24 cellular contexts compared by ENCODE assay signal in genomic region chrX:24017674-24018073, GRCh38. TPM values are rescaled to one million over a fixed set of nuclear protein-coding genes. Genes with fewer than 3 reads are reported as not detected.
A peak's percentile ranks its signal among the peaks of the same experiment; 100 is the strongest.
DNase-seq lines count a peak whose midpoint lies in the region; ATAC-seq, FAIRE-seq and TF ChIP-seq lines count a peak whose summit lies in the region.
"Had no signal": no experiment of that assay in that cellular context is flagged by ENCODE, and none has a peak within 500 bp of the region (broad histone marks: within the 10 kb centered on the region; RNA-seq: fewer than 3 reads in every experiment).

No MANE protein-coding gene starts in this region.

- no peak for DNase-seq in CD4-positive, alpha-beta T cell
- no peak for DNase-seq in HTR-8/SVneo (ENCODE audit: insufficient read length, low spot score)
- DNase-seq in K562 (ENCODE audit: extremely low read depth in 1 of 4, low spot score in 3 of 4): no peak
- DNase-seq in osteocyte (ENCODE audit: extremely low spot score, unreplicated experiment): peak; percentile 30
- DNase-seq in ascending aorta (ENCODE audit: low spot score in 2 of 2): no peak
- no peak for DNase-seq in NCI-H82 treated with DMSO at 0.1 percent for 48 hours (lab: John Stamatoyannopoulos, UW; ENCODE audit: unreplicated experiment)
- no peak for DNase-seq in natural killer cell
- DNase-seq: 8988T; ACHN; AML-193; BE2C; Calu3; CD4-positive, alpha-beta memory T cell; COR-L47; DMS53; DMS79 treated with DMSO at 0.1 percent for 48 hours; GOT3 had no signal

- no peaks in the 10 kb centered on the region for H3K27me3 Mint-ChIP-seq in CD4-positive, alpha-beta T cell
- H3K27me3 Mint-ChIP-seq in osteocyte (ENCODE audit: unreplicated experiment): no peaks in the 10 kb centered on the region
- H3K27me3 Mint-ChIP-seq in natural killer cell (ENCODE audit: low read depth in 2 of 2): peaks cover 0 to 8% of the 10 kb centered on the region in 2 donors
- H3K27me3 Mint-ChIP-seq: CD4-positive, alpha-beta memory T cell had no signal

- WGBS in K562 (ENCODE audit: insufficient coverage, low coverage, missing lambda C conversion rate): 96% methylated on average over 4 of the region's 9 CpGs

- TF ChIP-seq RAD21 in K562 (CRISPR knock-in tag; conservative IDR thresholded peaks at IDR 0.05 in 1 of 2, IDR thresholded peaks at IDR 0.05 in 1 of 2): no peak

- peaks cover 51% of the 10 kb centered on the region; the same call in 2 of the 3 replicates for H3K36me3 ChIP-seq in K562 (ENCODE audit: control insufficient read depth, insufficient read depth, low read length)
- H3K36me3 ChIP-seq in ascending aorta: no peaks in the 10 kb centered on the region
- H3K36me3 ChIP-seq: BE2C had no signal

- no peak for TF ChIP-seq CTCF in CD4-positive, alpha-beta T cell (IDR thresholded peaks at IDR 0.05)
- TF ChIP-seq CTCF in K562 (IDR thresholded peaks at IDR 0.05 in 2 of 3, conservative IDR thresholded peaks at IDR 0.05 in 1 of 3; ENCODE audit: insufficient read depth in 2 of 3, low read depth in 1 of 3, low read length in 3 of 3) (no peak), osteocyte (IDR thresholded peaks at IDR 0.05) (no peak), ascending aorta (IDR thresholded peaks at IDR 0.05) (no peak), natural killer cell (IDR thresholded peaks at IDR 0.05) (no peak)

- H3K27ac Mint-ChIP-seq in CD4-positive, alpha-beta T cell: peak overlapping the region; percentile 24
- no peak overlapping the region for H3K27ac Mint-ChIP-seq in osteocyte (ENCODE audit: unreplicated experiment)
- H3K27ac Mint-ChIP-seq in natural killer cell: no peak overlapping the region
- H3K27ac Mint-ChIP-seq: CD4-positive, alpha-beta memory T cell had no signal

- intact Hi-C loops in CD4-positive, alpha-beta T cell (cut with DNase I, micrococcal nuclease): no loop called here
- intact Hi-C loops in K562 (cut with micrococcal nuclease) (no loop called here), ascending aorta (cut with DNase I) (no loop called here), natural killer cell (cut with micrococcal nuclease) (no loop called here)

- BruUV-seq in K562 (replicated peaks; lab: Mats Ljungman, UMichigan): no TSS peak

- FAIRE-seq in HTR-8/SVneo (lab: Jason Lieb, UNC) (peak; percentile 38), K562 (lab: Jason Lieb, UNC) (no peak)
- FAIRE-seq: A549, G401.6, GM12892, H54 had no signal

- peaks cover 41% of the 10 kb centered on the region for H3K4me1 Mint-ChIP-seq in CD4-positive, alpha-beta T cell (ENCODE audit: low read depth)
- H3K4me1 Mint-ChIP-seq in osteocyte (ENCODE audit: unreplicated experiment): peaks cover 45% of the 10 kb centered on the region
- peaks cover 20 to 32% of the 10 kb centered on the region in 2 donors for H3K4me1 Mint-ChIP-seq in natural killer cell

- CTCF ChIA-PET in CD4-positive, alpha-beta T cell (lab: Charles Lee): no interaction called here
- CTCF ChIA-PET in K562 (lab: Yijun Ruan, JAX; ENCODE audit: low intra/inter-chr PET ratio): no interaction called here

- no peak overlapping the region for H3K4me3 Mint-ChIP-seq in CD4-positive, alpha-beta T cell
- H3K4me3 Mint-ChIP-seq in osteocyte (ENCODE audit: unreplicated experiment) (no peak overlapping the region), natural killer cell (no peak overlapping the region)
- H3K4me3 Mint-ChIP-seq: CD14-positive monocyte; CD4-positive, alpha-beta memory T cell had no signal

- no peak for ATAC-seq in CD4-positive, alpha-beta T cell (ENCODE audit: poor library complexity)
- ATAC-seq in K562: no peak
- no peak for ATAC-seq in natural killer cell
- ATAC-seq: A549 had no signal

- no peak overlapping the region for H3K27ac ChIP-seq in CD4-positive, alpha-beta T cell (ENCODE audit: low read depth, low read length)
- H3K27ac ChIP-seq in K562 (ENCODE audit: extremely low read depth, low read depth, low read length) (no peak overlapping the region), ascending aorta (no peak overlapping the region)
- H3K27ac ChIP-seq: A549; BLaER1 treated with 17β-estradiol and CSF1 and Interleukin-3, amounts not matched to agents 10 nM and 100 nM had no signal

- no peak overlapping the region for H3K4me2 ChIP-seq in K562 (ENCODE audit: insufficient read depth, low read length)
- H3K4me2 ChIP-seq: A549; BLaER1 treated with 17β-estradiol and CSF1 and Interleukin-3, amounts not matched to agents 10 nM and 100 nM had no signal

- H3K9me1 ChIP-seq in K562 (ENCODE audit: control insufficient read depth, insufficient read depth, low read length): no peaks in the 10 kb centered on the region

- POLR2A ChIA-PET in CD4-positive, alpha-beta T cell (lab: Charles Lee): no interaction called here
- POLR2A ChIA-PET in K562 (lab: Yijun Ruan, JAX): interaction anchor here (1.1 to 1.3 kb wide), 3 partner anchors 9 to 109 kb away, joined by 3 read pairs; no protein-coding TSS in a partner anchor

- no peak for TF ChIP-seq POLR2A in K562 (conservative IDR thresholded peaks at IDR 0.05)

- H3K36me3 Mint-ChIP-seq in CD4-positive, alpha-beta T cell (ENCODE audit: low read depth): peaks cover 34% of the 10 kb centered on the region
- H3K36me3 Mint-ChIP-seq in osteocyte (ENCODE audit: unreplicated experiment) (peaks cover 10% of the 10 kb centered on the region), natural killer cell (no peaks in the 10 kb centered on the region)

- no peak for TF ChIP-seq EP300 in K562 (IDR thresholded peaks at IDR 0.05; ENCODE audit: low read length)

- no peak overlapping the region for H3K9ac ChIP-seq in K562 (ENCODE audit: insufficient read depth in 1 of 2, low read depth in 2 of 2, low read length in 2 of 2)
- H3K9ac ChIP-seq: BLaER1 treated with 17β-estradiol and CSF1 and Interleukin-3, amounts not matched to agents 10 nM and 100 nM had no signal

- H2AFZ ChIP-seq in K562 (ENCODE audit: low read depth, low read length): no peak overlapping the region

- H4K20me1 ChIP-seq in K562 (replicated peaks; ENCODE audit: control insufficient read depth, insufficient read depth, low read length): no peaks in the 10 kb centered on the region

- peaks cover 84% of the 10 kb centered on the region for H3K79me2 ChIP-seq in K562 (ENCODE audit: control insufficient read depth, insufficient read depth, low read length)

- H3K9me3 ChIP-seq in CD4-positive, alpha-beta T cell (ENCODE audit: control insufficient read depth, low read length): no peaks in the 10 kb centered on the region
- H3K9me3 ChIP-seq in K562 (replicated peaks; ENCODE audit: control insufficient read depth, insufficient read depth, low read depth, low read length): no peaks in the 10 kb centered on the region
- no peaks in the 10 kb centered on the region for H3K9me3 ChIP-seq in ascending aorta
- H3K9me3 ChIP-seq: A549, BE2C, HAP-1 had no signal

- peaks cover 2 to 3% of the 10 kb centered on the region in 2 experiments; a peak in 2 of 5 replicates for H3K4me1 ChIP-seq in K562 (replicated peaks in 1 of 2; ENCODE audit: control insufficient read depth in 2 of 2, insufficient read depth in 2 of 2, low read length in 2 of 2)
- H3K4me1 ChIP-seq in ascending aorta: no peaks in the 10 kb centered on the region
- H3K4me1 ChIP-seq: BE2C had no signal

- in situ Hi-C loops in K562 (cut with MboI): no loop called here

- H3K9me3 Mint-ChIP-seq in CD4-positive, alpha-beta T cell: no peaks in the 10 kb centered on the region
- H3K9me3 Mint-ChIP-seq in osteocyte (ENCODE audit: unreplicated experiment): no peaks in the 10 kb centered on the region
- no peaks in the 10 kb centered on the region for H3K9me3 Mint-ChIP-seq in natural killer cell
- H3K9me3 Mint-ChIP-seq: CD4-positive, alpha-beta memory T cell had no signal

- H3K4me3 ChIP-seq in K562 (no peak overlapping the region), ascending aorta (no peak overlapping the region)
- H3K4me3 ChIP-seq: A549; BLaER1 treated with 17β-estradiol and CSF1 and Interleukin-3, amounts not matched to agents 10 nM and 100 nM; HAP-1 had no signal

- H3K27me3 ChIP-seq in CD4-positive, alpha-beta T cell (ENCODE audit: control insufficient read depth, insufficient read depth, low read length): no peaks in the 10 kb centered on the region
- no peaks in the 10 kb centered on the region for H3K27me3 ChIP-seq in K562 (ENCODE audit: control insufficient read depth in 2 of 2, insufficient read depth in 2 of 2, low read length in 2 of 2)
- no peaks in the 10 kb centered on the region for H3K27me3 ChIP-seq in ascending aorta
- H3K27me3 ChIP-seq: BE2C had no signal

RNA-seq across cellular contexts. Expression of gene KLHL15, which starts 9.3 kb away (rescaled TPM):
- 10 to 100 TPM; 31.9 to 33.7 TPM for total RNA-seq in CD4-positive, alpha-beta T cell
- 15.2 and 27.2 TPM in 2 replicates for total RNA-seq in K562 (2011; cell fraction: chromatin; rRNA removed; ENCODE audit: low replicate concordance)
- 8.3 and 9.1 TPM in 2 replicates for total RNA-seq in K562 (2011; cell fraction: nucleolus; rRNA removed)
- 13.7 and 21.4 TPM in 2 replicates for total RNA-seq in K562 (2011; cell fraction: nucleoplasm; rRNA removed)
- total RNA-seq in K562 (2014; rRNA removed) (6.4 and 6.7 TPM in 2 replicates), K562 (2014; rRNA removed; fragmentation: Illumina TruSeq; extraction: Trizol) (12.4 and 14.6 TPM in 2 replicates), K562 (2015; rRNA removed; fragmentation: Illumina TruSeq; extraction: Trizol) (10.1 and 10.9 TPM in 2 replicates), K562 (2021) (10.3 and 10.7 TPM in 2 replicates), osteocyte (15.8 and 16.3 TPM in 2 replicates), ascending aorta (3.1 TPM), natural killer cell (10 to 100 TPM; 17.5 to 29.2 (median 18.6) TPM)
- polyA plus RNA-seq in K562 (2011; rRNA removed) (11.4 and 11.8 TPM in 2 replicates), K562 (2014; fragmentation: Illumina TruSeq; extraction: Trizol) (6.5 and 7.6 TPM in 2 replicates), K562 (2014; fragmentation: Nextera tagmentation; extraction: Ambion mirVana) (1 to 10 TPM; 3.0 to 3.2 TPM), K562 (2014; rRNA removed) (6.7 and 7.3 TPM in 2 replicates)
- polyA plus RNA-seq in K562 (2011; cell fraction: cytosol; rRNA removed): 2.4 and 6.5 TPM in 2 replicates
- 6.7 and 9.2 TPM in 2 replicates for polyA plus RNA-seq in K562 (2011; cell fraction: nucleus; rRNA removed)
- 5.4 and 5.5 TPM in 2 replicates for polyA plus RNA-seq in K562 (2012)
- polyA minus RNA-seq in K562 (2011; rRNA and poly(A)+ RNA removed): 27.3 and 27.8 TPM in 2 replicates
- polyA minus RNA-seq in K562 (2011; cell fraction: cytosol; rRNA and poly(A)+ RNA removed): 6.6 and 10.5 TPM in 2 replicates
- 6.6 and 10.9 TPM in 2 replicates for polyA minus RNA-seq in K562 (2011; cell fraction: nucleus; rRNA and poly(A)+ RNA removed)

RNA-seq across cellular contexts. Expression of gene EIF2S3, which starts 37.1 kb away (rescaled TPM):
- total RNA-seq in CD4-positive, alpha-beta T cell: 100 to 1,000 TPM; 197 to 202 TPM
- 200 and 407 TPM in 2 replicates for total RNA-seq in K562 (2011; cell fraction: chromatin; rRNA removed; ENCODE audit: low replicate concordance)
- 127 and 141 TPM in 2 replicates for total RNA-seq in K562 (2011; cell fraction: nucleolus; rRNA removed)
- total RNA-seq in K562 (2011; cell fraction: nucleoplasm; rRNA removed): 216 and 294 TPM in 2 replicates
- 243 and 256 TPM in 2 replicates for total RNA-seq in K562 (2014; rRNA removed)
- total RNA-seq in K562 (2014; rRNA removed; fragmentation: Illumina TruSeq; extraction: Trizol): 439 and 497 TPM in 2 replicates
- 354 and 375 TPM in 2 replicates for total RNA-seq in K562 (2015; rRNA removed; fragmentation: Illumina TruSeq; extraction: Trizol)
- total RNA-seq in K562 (2021): 313 and 344 TPM in 2 replicates
- 206 and 228 TPM in 2 replicates for polyA plus RNA-seq in K562 (2011; rRNA removed)
- 123 and 178 TPM in 2 replicates for polyA plus RNA-seq in K562 (2011; cell fraction: cytosol; rRNA removed)
- 185 and 235 TPM in 2 replicates for polyA plus RNA-seq in K562 (2011; cell fraction: nucleus; rRNA removed)
- 218 and 304 TPM in 2 replicates for polyA plus RNA-seq in K562 (2012)
- 289 and 316 TPM in 2 replicates for polyA plus RNA-seq in K562 (2014; fragmentation: Illumina TruSeq; extraction: Trizol)
- polyA plus RNA-seq in K562 (2014; fragmentation: Nextera tagmentation; extraction: Ambion mirVana): 100 to 1,000 TPM; 148 to 192 TPM
- polyA plus RNA-seq in K562 (2014; rRNA removed): 275 and 280 TPM in 2 replicates
- 294 and 397 TPM in 2 replicates for polyA minus RNA-seq in K562 (2011; rRNA and poly(A)+ RNA removed)
- polyA minus RNA-seq in K562 (2011; cell fraction: cytosol; rRNA and poly(A)+ RNA removed): 263 and 330 TPM in 2 replicates
- polyA minus RNA-seq in K562 (2011; cell fraction: nucleus; rRNA and poly(A)+ RNA removed): 68.8 and 126 TPM in 2 replicates
- total RNA-seq in osteocyte: 360 and 369 TPM in 2 replicates
- total RNA-seq in ascending aorta: 60.7 TPM
- 100 to 1,000 TPM; 124 to 199 (median 132) TPM for total RNA-seq in natural killer cell
